19 cellular contexts compared by ENCODE assay signal in genomic region chr9:118366228-118366627, GRCh38.
"Had no signal": no experiment of that assay in that cellular context is flagged by ENCODE, and none has a peak within 500 bp of the region (broad histone marks: within the 10 kb centered on the region; RNA-seq: fewer than 3 reads in every experiment).

No MANE protein-coding gene starts in this region.

- ATAC-seq: activated CD4-positive, CD25-positive, alpha-beta regulatory T cell treated with anti-CD3 and anti-CD28 coated beads, Interleukin-2, amount 50 U/mL, for 24 hours; activated CD8-positive, alpha-beta T cell treated with anti-CD3 and anti-CD28 coated beads for 36 hours; activated T-cell treated with anti-CD3 and anti-CD28 coated beads, Interleukin-2, amount 50 U/mL, for 72 hours; K562; PC-3; T-helper 17 cell had no signal

- DNase-seq: activated CD4-positive, alpha-beta T cell treated with anti-CD3 and anti-CD28 coated beads for 4 hours; activated CD8-positive, alpha-beta memory T cell treated with anti-CD3 and anti-CD28 coated beads, Interleukin-2, amount 50 U/mL, for 4 hours; activated CD8-positive, alpha-beta T cell treated with anti-CD3 and anti-CD28 coated beads for 36 hours; activated T-cell treated with anti-CD3 and anti-CD28 coated beads, Interleukin-2, amount 50 U/mL, for 72 hours; aorta; central memory CD4-positive, alpha-beta T cell; Karpas-422; NCI-H1048; NCI-H146; NCI-H1930; NCI-H345; NCI-H510A; NCI-H526 treated with DMSO at 0.1 percent for 48 hours; PC-3; SHP77 treated with DMSO at 0.1 percent for 48 hours; T-helper 17 cell; T-helper 9 cell had no signal
